8 cellular contexts compared by ENCODE assay signal in the genomic region with DNA sequence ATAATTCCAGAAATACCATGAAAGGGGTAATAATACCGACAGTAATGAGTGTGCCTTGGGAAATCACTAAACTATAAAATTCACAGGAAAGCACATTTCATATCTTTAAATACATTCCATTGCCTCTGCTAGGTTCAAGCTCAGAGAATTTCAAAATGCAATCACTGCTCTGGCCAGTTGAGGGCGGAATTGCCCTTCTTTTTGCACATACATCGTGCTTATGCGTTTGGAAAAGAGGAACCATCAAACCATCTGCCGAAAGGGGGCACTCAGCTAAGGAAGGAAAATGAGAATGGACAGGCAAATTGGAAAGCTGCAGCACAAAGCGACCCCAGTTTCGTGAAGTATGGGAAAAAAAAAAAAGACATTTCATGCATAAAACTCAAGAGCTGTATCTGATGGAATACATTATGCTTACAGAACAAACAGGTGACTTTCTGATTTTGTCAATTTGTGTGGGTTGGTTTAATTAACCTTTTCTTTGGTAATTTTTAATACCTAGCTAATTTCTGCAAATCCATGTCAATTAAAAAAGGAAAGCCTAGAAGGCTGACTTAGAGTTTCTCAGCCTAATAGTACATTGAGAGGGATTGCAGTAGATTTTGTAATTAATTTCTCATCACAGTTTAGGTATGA.
DNase-seq lines count a peak whose midpoint lies in the region; ATAC-seq and TF ChIP-seq lines count a peak whose summit lies in the region.

No MANE protein-coding gene starts in this region.

- H3K4me1 ChIP-seq in fibroblast of lung (ENCODE audit: control insufficient read depth, extremely low read depth, insufficient read depth, low read length), result no peaks in the 10 kb centered on the region

- no peaks in the 10 kb centered on the region for H3K27me3 ChIP-seq in fibroblast of lung (ENCODE audit: control insufficient read depth, insufficient read depth, low read length)

- no peaks in the 10 kb centered on the region for H3K36me3 ChIP-seq in fibroblast of lung (ENCODE audit: control insufficient read depth, insufficient read depth, low read length)

- H3K27me3 Mint-ChIP-seq in neural crest cell (ENCODE audit: low read depth), result no peaks in the 10 kb centered on the region
- H3K27me3 Mint-ChIP-seq in naive thymus-derived CD8-positive, alpha-beta T cell, result peaks cover 0 to 13% (median 0%) of the 10 kb centered on the region in 5 donors

- ATAC-seq in GM19463 (IDR thresholded peaks at IDR 0.05; ENCODE audit: unreplicated experiment), result peak; percentile 99
- ATAC-seq in HG03442 (IDR thresholded peaks at IDR 0.05; ENCODE audit: unreplicated experiment), result peak; percentile 99
- no peak for ATAC-seq in naive thymus-derived CD8-positive, alpha-beta T cell

- TF ChIP-seq CTCF in WI38 (IDR thresholded peaks at IDR 0.05; ENCODE audit: low read depth, low read length) (peak; percentile 71), fibroblast of lung (conservative IDR thresholded peaks at IDR 0.05 in 1 of 2, IDR thresholded peaks at IDR 0.05 in 1 of 2; ENCODE audit: low read depth in 1 of 2, low read length in 2 of 2) (peak; percentile 99), neural crest cell (conservative IDR thresholded peaks at IDR 0.05) (peak; percentile 98)

- no peak overlapping the region for H3K4me3 Mint-ChIP-seq in neural crest cell
- H3K4me3 Mint-ChIP-seq in naive thymus-derived CD8-positive, alpha-beta T cell, result no peak overlapping the region

- H2AFZ ChIP-seq in fibroblast of lung (ENCODE audit: low read length), result no peak overlapping the region

- H3K4me2 ChIP-seq in fibroblast of lung (ENCODE audit: extremely low read depth, insufficient read depth, low read length), result no peak overlapping the region

- no peaks in the 10 kb centered on the region for H3K9me3 Mint-ChIP-seq in neural crest cell
- H3K9me3 Mint-ChIP-seq in naive thymus-derived CD8-positive, alpha-beta T cell, result no peaks in the 10 kb centered on the region

- H3K9ac ChIP-seq in fibroblast of lung (ENCODE audit: insufficient read depth, low read length), result no peak overlapping the region

- no peaks in the 10 kb centered on the region for H3K9me3 ChIP-seq in fibroblast of lung (ENCODE audit: control insufficient read depth, insufficient read depth, low read depth, low read length)

- peaks cover 13% of the 10 kb centered on the region for H3K4me1 Mint-ChIP-seq in neural crest cell
- no peaks in the 10 kb centered on the region for H3K4me1 Mint-ChIP-seq in naive thymus-derived CD8-positive, alpha-beta T cell

- H3K79me2 ChIP-seq in fibroblast of lung (ENCODE audit: control insufficient read depth, insufficient read depth, low read length), result no peaks in the 10 kb centered on the region

- DNase-seq in DMS53 treated with DMSO at 0.1 percent for 48 hours (lab: John Stamatoyannopoulos, UW; ENCODE audit: unreplicated experiment), result peak; percentile 56
- DNase-seq in NCI-H2227 treated with DMSO at 0.1 percent for 48 hours (lab: John Stamatoyannopoulos, UW), result peak; percentile 81
- peak; percentile 68 to 85 for DNase-seq in fibroblast of lung (ENCODE audit: low read depth in 2 of 2)
- DNase-seq in neural crest cell (ENCODE audit: low read depth, low spot score), result peak; percentile 87
- no peak for DNase-seq in naive thymus-derived CD8-positive, alpha-beta T cell

- H3K4me3 ChIP-seq in WI38 (ENCODE audit: low read depth, low read length) (no peak overlapping the region), fibroblast of lung (replicated peaks in 1 of 4; ENCODE audit: control extremely low read depth in 1 of 4, insufficient read depth in 1 of 4, low read depth in 3 of 4, low read length in 4 of 4) (no peak overlapping the region)

- no peak overlapping the region for H3K27ac ChIP-seq in fibroblast of lung (ENCODE audit: insufficient read depth, low read length)

- POLR2A ChIA-PET in naive thymus-derived CD8-positive, alpha-beta T cell (lab: Charles Lee), result no interaction called here

- H3K36me3 Mint-ChIP-seq in neural crest cell (ENCODE audit: low read depth), result no peaks in the 10 kb centered on the region
- no peaks in the 10 kb centered on the region for H3K36me3 Mint-ChIP-seq in naive thymus-derived CD8-positive, alpha-beta T cell

- H4K20me1 ChIP-seq in fibroblast of lung (ENCODE audit: control insufficient read depth, extremely low read depth, insufficient read depth, low read length), result no peaks in the 10 kb centered on the region

- H3K27ac Mint-ChIP-seq in neural crest cell (ENCODE audit: unreplicated experiment), result no peak overlapping the region
- H3K27ac Mint-ChIP-seq in naive thymus-derived CD8-positive, alpha-beta T cell, result no peak overlapping the region

Comparison
In these comparisons a context has a peak if more than half of its experiments do, and no peak if none do; other contexts are left out.
1. DNase-seq: peak in DMS53 treated with DMSO at 0.1 percent for 48 hours (single experiment), NCI-H2227 treated with DMSO at 0.1 percent for 48 hours (single experiment), fibroblast of lung (2 of 2) and neural crest cell (single experiment); none in naive thymus-derived CD8-positive, alpha-beta T cell (0 of 10).
2. ATAC-seq: peak in GM19463 (single experiment) and HG03442 (single experiment); none in naive thymus-derived CD8-positive, alpha-beta T cell (0 of 2).
3. Peak in every context shown above with its lines, with median percentiles within 50 percentile points of each other: CTCF ChIP-seq.